In the genomic region with DNA sequence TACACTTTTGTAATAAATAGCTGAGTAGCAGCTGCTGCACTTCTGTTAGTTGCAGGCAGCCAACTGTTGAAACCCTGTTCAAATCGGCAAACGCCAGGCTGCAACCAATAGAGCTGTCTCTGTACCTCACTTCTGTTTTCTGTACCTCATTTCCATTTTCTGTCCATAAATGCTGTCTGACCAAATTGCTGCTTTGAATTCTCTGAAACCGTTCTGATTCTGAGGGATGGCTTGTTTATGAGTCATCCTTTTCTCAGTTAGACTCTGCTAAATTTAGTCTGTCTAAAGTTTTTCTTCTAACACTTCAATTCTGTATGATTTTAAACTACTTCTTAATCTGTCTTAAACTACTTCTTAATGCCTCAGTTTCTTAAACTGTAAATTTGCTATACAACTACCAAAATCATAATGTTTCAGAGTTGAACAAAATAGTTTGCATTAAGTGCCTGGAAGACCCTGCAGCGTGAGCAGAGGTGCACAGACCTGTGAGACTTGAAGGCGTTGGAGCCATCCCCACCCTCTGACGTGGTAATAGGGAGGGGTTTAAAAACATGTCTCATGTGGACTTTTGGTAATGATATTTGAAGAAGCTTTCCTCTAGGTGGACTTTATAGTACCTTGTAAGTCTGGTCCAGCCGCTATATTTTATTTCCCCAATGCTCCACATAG, we compare ENCODE assay signal across 13 cellular contexts. TPM values are rescaled to one million over a fixed set of nuclear protein-coding genes. Genes with fewer than 3 reads are reported as not detected.
DNase-seq lines count a peak whose midpoint lies in the region; ATAC-seq and TF ChIP-seq lines count a peak whose summit lies in the region.
"Had no signal": no experiment of that assay in that cellular context is flagged by ENCODE, and none has a peak within 500 bp of the region (broad histone marks: within the 10 kb centered on the region; RNA-seq: fewer than 3 reads in every experiment).

No MANE protein-coding gene starts in this region.

- H3K36me3 Mint-ChIP-seq in naive thymus-derived CD4-positive, alpha-beta T cell, result no peaks in the 10 kb centered on the region

- H3K4me1 ChIP-seq in naive thymus-derived CD4-positive, alpha-beta T cell (ENCODE audit: control insufficient read depth in 2 of 2, insufficient read depth in 2 of 2, low read length in 2 of 2), result no peaks in the 10 kb centered on the region
- H3K4me1 ChIP-seq in upper lobe of right lung, result no peaks in the 10 kb centered on the region
- H3K4me1 ChIP-seq: gastroesophageal sphincter had no signal

- DNase-seq in foreskin fibroblast (peak; percentile 3 to 30), NCI-H1930 (lab: John Stamatoyannopoulos, UW) (no peak), upper lobe of right lung (no peak), NCI-H526 (lab: John Stamatoyannopoulos, UW) (no peak)
- DNase-seq in naive thymus-derived CD4-positive, alpha-beta T cell, result no peak
- DNase-seq: DMS79 treated with DMSO at 0.1 percent for 48 hours, NCI-H1417 treated with DMSO at 0.1 percent for 48 hours had no signal

- TF ChIP-seq CTCF in foreskin fibroblast (IDR thresholded peaks at IDR 0.05; ENCODE audit: low read depth, low read length), result no peak
- TF ChIP-seq CTCF in upper lobe of right lung (IDR thresholded peaks at IDR 0.05), result no peak

- H3K27me3 Mint-ChIP-seq in naive thymus-derived CD4-positive, alpha-beta T cell, result peaks cover 4 to 42% (median 16%) of the 10 kb centered on the region in 5 donors

- H3K9me3 ChIP-seq in naive thymus-derived CD4-positive, alpha-beta T cell (ENCODE audit: control insufficient read depth in 2 of 3, low read length in 3 of 3), result no peaks in the 10 kb centered on the region
- no peaks in the 10 kb centered on the region for H3K9me3 ChIP-seq in upper lobe of right lung
- H3K9me3 ChIP-seq: gastroesophageal sphincter had no signal

- H3K4me3 ChIP-seq in foreskin fibroblast (ENCODE audit: low read depth in 1 of 2, low read length in 2 of 2) (no peak overlapping the region), upper lobe of right lung (no peak overlapping the region)
- H3K4me3 ChIP-seq in naive thymus-derived CD4-positive, alpha-beta T cell (ENCODE audit: low read length), result no peak overlapping the region
- H3K4me3 ChIP-seq: cardiac muscle cell, gastroesophageal sphincter had no signal

- intact Hi-C loops in naive thymus-derived CD4-positive, alpha-beta T cell (cut with micrococcal nuclease), result no loop called here
- intact Hi-C loops in upper lobe of right lung (cut with DNase I), result no loop called here

- no peak overlapping the region for H3K27ac Mint-ChIP-seq in naive thymus-derived CD4-positive, alpha-beta T cell

- H3K4me3 Mint-ChIP-seq in naive thymus-derived CD4-positive, alpha-beta T cell, result no peak overlapping the region

- H3K36me3 ChIP-seq in naive thymus-derived CD4-positive, alpha-beta T cell (ENCODE audit: control insufficient read depth in 2 of 3, insufficient read depth in 3 of 3, low read length in 3 of 3), result no peaks in the 10 kb centered on the region
- H3K36me3 ChIP-seq in upper lobe of right lung, result no peaks in the 10 kb centered on the region
- H3K36me3 ChIP-seq: cardiac muscle cell, gastroesophageal sphincter had no signal

- no peak overlapping the region for H3K27ac ChIP-seq in naive thymus-derived CD4-positive, alpha-beta T cell (ENCODE audit: low read depth, low read length)
- H3K27ac ChIP-seq in upper lobe of right lung, result no peak overlapping the region
- H3K27ac ChIP-seq: cardiac muscle cell, gastroesophageal sphincter had no signal

- ATAC-seq in GM18867 (IDR thresholded peaks at IDR 0.05; ENCODE audit: unreplicated experiment), result peak; percentile 84
- peak; percentile 75 for ATAC-seq in GM21528 (IDR thresholded peaks at IDR 0.05; ENCODE audit: low FRiP score, unreplicated experiment)
- ATAC-seq in HG03378 (IDR thresholded peaks at IDR 0.05; ENCODE audit: unreplicated experiment), result peak; percentile 70
- no peak for ATAC-seq in naive thymus-derived CD4-positive, alpha-beta T cell
- ATAC-seq in upper lobe of right lung, result no peak
- ATAC-seq: gastroesophageal sphincter had no signal

- POLR2A ChIA-PET in naive thymus-derived CD4-positive, alpha-beta T cell (lab: Charles Lee), result no interaction called here

- H3K27me3 ChIP-seq in naive thymus-derived CD4-positive, alpha-beta T cell (ENCODE audit: control insufficient read depth in 2 of 2, insufficient read depth in 2 of 2, low read length in 2 of 2), result no peaks in the 10 kb centered on the region
- H3K27me3 ChIP-seq in upper lobe of right lung, result peaks cover 7% of the 10 kb centered on the region
- H3K27me3 ChIP-seq: cardiac muscle cell had no signal

- no peaks in the 10 kb centered on the region for H3K9me3 Mint-ChIP-seq in naive thymus-derived CD4-positive, alpha-beta T cell

- peaks cover 0 to 4% (median 0%) of the 10 kb centered on the region in 7 donors for H3K4me1 Mint-ChIP-seq in naive thymus-derived CD4-positive, alpha-beta T cell

- CTCF ChIA-PET in naive thymus-derived CD4-positive, alpha-beta T cell (lab: Charles Lee), result no interaction called here

RNA-seq across cellular contexts. Expression of a gene that starts 9.6 kb away (rescaled TPM):
- not detected for total RNA-seq in naive thymus-derived CD4-positive, alpha-beta T cell
- not detected for polyA plus RNA-seq in naive thymus-derived CD4-positive, alpha-beta T cell
- total RNA-seq in upper lobe of right lung, result not detected
- total RNA-seq: cardiac muscle cell, gastroesophageal sphincter, SK-MEL-5 had no signal
- polyA plus RNA-seq: cardiac muscle cell had no signal

RNA-seq across cellular contexts. Expression of a gene that starts 25.7 kb away (rescaled TPM):
- total RNA-seq in naive thymus-derived CD4-positive, alpha-beta T cell, result not detected
- polyA plus RNA-seq in naive thymus-derived CD4-positive, alpha-beta T cell, result not detected
- not detected for total RNA-seq in upper lobe of right lung
- total RNA-seq: cardiac muscle cell, gastroesophageal sphincter, SK-MEL-5 had no signal
- polyA plus RNA-seq: cardiac muscle cell had no signal

RNA-seq across cellular contexts. Expression of a gene that starts 42.3 kb away (rescaled TPM):
- total RNA-seq in naive thymus-derived CD4-positive, alpha-beta T cell, result 100 to 1,000 TPM in 3 of 5 experiments, 10 to 100 TPM in 2; 35.4 to 679 (median 104) TPM
- polyA plus RNA-seq in naive thymus-derived CD4-positive, alpha-beta T cell, result 10 to 100 TPM in 1 of 2 donors, 1 to 10 TPM in 1; 7.8 to 11.0 TPM
- 1,444 TPM for total RNA-seq in upper lobe of right lung
- total RNA-seq: cardiac muscle cell had no signal
- polyA plus RNA-seq: cardiac muscle cell had no signal

Comparison
In these comparisons a context has a peak if more than half of its experiments do, and no peak if none do; other contexts are left out.
1. ATAC-seq: peak in GM18867 (single experiment), GM21528 (single experiment) and HG03378 (single experiment); none in naive thymus-derived CD4-positive, alpha-beta T cell (single experiment) and upper lobe of right lung (single experiment).
2. DNase-seq: peak in foreskin fibroblast (2 of 2); none in NCI-H1930 (0 of 2), naive thymus-derived CD4-positive, alpha-beta T cell (0 of 9), upper lobe of right lung (single experiment) and NCI-H526 (0 of 2).